In genomic region chr2:212797484-212798205, GRCh38 we compare ENCODE assay signal across 28 cellular contexts.
DNase-seq lines count a peak whose midpoint lies in the region; ATAC-seq and TF ChIP-seq lines count a peak whose summit lies in the region.
"Had no signal": no experiment of that assay in that cellular context is flagged by ENCODE, and none has a peak within 500 bp of the region (broad histone marks: within the 10 kb centered on the region; RNA-seq: fewer than 3 reads in every experiment).

No MANE protein-coding gene starts in this region.

- CTCF ChIA-PET in AG04449 (lab: Yijun Ruan, JAX): interaction anchor here (1.8 kb wide), 1 partner anchor 353 kb away, joined by 7 read pairs; the partner anchor contains the start of gene IKZF2

- H3K4me3 ChIP-seq in AG04449 (ENCODE audit: low read depth, low read length): no peak overlapping the region
- H3K4me3 ChIP-seq in OCI-LY3 (ENCODE audit: low read length): no peak overlapping the region
- H3K4me3 ChIP-seq in fibroblast of pulmonary artery (replicated peaks; ENCODE audit: low read depth, low read length): no peak overlapping the region
- H3K4me3 ChIP-seq: ascending aorta, GM23248, MG63, prostate gland, SJSA1, thoracic aorta had no signal

- POLR2A ChIA-PET in AG04449 (lab: Yijun Ruan, JAX): no interaction called here

- H3K36me3 ChIP-seq in OCI-LY3 (replicated peaks; ENCODE audit: low read depth, low read length): no peaks in the 10 kb centered on the region
- H3K36me3 ChIP-seq: ascending aorta, MG63, prostate gland, SJSA1, thoracic aorta had no signal

- ATAC-seq in GM18868 (IDR thresholded peaks at IDR 0.05; ENCODE audit: unreplicated experiment) (peak; percentile 54), HG03460 (IDR thresholded peaks at IDR 0.05; ENCODE audit: unreplicated experiment) (no peak), GM21825 (IDR thresholded peaks at IDR 0.05; ENCODE audit: unreplicated experiment) (no peak)
- ATAC-seq: Panc1; stimulated activated memory B cell treated with anti-CD40 and anti-IgM and Interleukin-4, amounts not matched to agents 10 μg/mL and 1 μg/mL and 100 μg/mL, for 72 hours; T-helper 17 cell had no signal

- no peak overlapping the region for H2AFZ ChIP-seq in OCI-LY3 (ENCODE audit: low read depth, low read length)
- H2AFZ ChIP-seq: GM23248 had no signal

- no peaks in the 10 kb centered on the region for H3K79me2 ChIP-seq in OCI-LY3 (ENCODE audit: low read length)

- peak overlapping the region; percentile 21; the same call in 1 of the 2 replicates for H3K4me2 ChIP-seq in OCI-LY3 (ENCODE audit: low read length)

- no peaks in the 10 kb centered on the region for H3K27me3 ChIP-seq in OCI-LY3 (ENCODE audit: low read depth, low read length)
- H3K27me3 ChIP-seq: ascending aorta, MG63, SJSA1 had no signal

- H4K20me1 ChIP-seq in OCI-LY3 (ENCODE audit: insufficient read depth, low read length): no peaks in the 10 kb centered on the region

- H3K9ac ChIP-seq in OCI-LY3 (ENCODE audit: low read length): no peak overlapping the region
- H3K9ac ChIP-seq: GM23248 had no signal

- H3K4me1 ChIP-seq in OCI-LY3 (ENCODE audit: low read length): peaks cover 28% of the 10 kb centered on the region
- H3K4me1 ChIP-seq: ascending aorta, prostate gland, SJSA1 had no signal

- H3K9me3 ChIP-seq in OCI-LY3 (ENCODE audit: insufficient read depth, low read length): no peaks in the 10 kb centered on the region
- H3K9me3 ChIP-seq: ascending aorta, MG63, prostate gland, SJSA1, thoracic aorta had no signal

- peak; percentile 14 for DNase-seq in AG04449 (ENCODE audit: low read depth, low spot score)
- DNase-seq in fibroblast of pulmonary artery (ENCODE audit: low read depth): peak; percentile 49
- DNase-seq in SIG-M5 (lab: John Stamatoyannopoulos, UW): no peak
- DNase-seq in NCI-H187 (lab: John Stamatoyannopoulos, UW): no peak
- DNase-seq: activated CD4-positive, alpha-beta T cell treated with anti-CD3 and anti-CD28 coated beads, Interleukin-2, amount 50 U/mL, for 4 hours; activated naive CD4-positive, alpha-beta T cell treated with anti-CD3 and anti-CD28 coated beads for 36 hours; DMS 273 treated with DMSO at 0.1 percent for 48 hours; foreskin melanocyte; GF-D8; GM23248; hypothalamus; islet precursor cell; MG63; NCI-H2171; NCI-H524; NK-92 treated with Interleukin-12 subunit alpha and Interleukin-12 subunit beta, amount 100 ng/mL, for 24 hours; stimulated activated CD4-positive, alpha-beta T cell treated with anti-CD3 and anti-CD28 coated beads, Interleukin-2, amount 100 ng/mL, for 24 hours; T-helper 17 cell had no signal

- TF ChIP-seq CTCF in AG04449 (IDR thresholded peaks at IDR 0.05; ENCODE audit: insufficient read depth, low read length, missing control alignments) (no peak), OCI-LY3 (IDR thresholded peaks at IDR 0.05; ENCODE audit: low read depth, low read length) (no peak), fibroblast of pulmonary artery (IDR thresholded peaks at IDR 0.05; ENCODE audit: low read length, missing control alignments) (no peak)

- H3K27ac ChIP-seq in OCI-LY3 (ENCODE audit: low read length): no peak overlapping the region
- H3K27ac ChIP-seq: ascending aorta, GM23248, prostate gland, SJSA1, thoracic aorta had no signal

Comparison
In these comparisons a context has a peak if more than half of its experiments do, and no peak if none do; other contexts are left out.
1. DNase-seq: peak in AG04449 (single experiment) and fibroblast of pulmonary artery (single experiment); none in SIG-M5 (single experiment) and NCI-H187 (0 of 2).